ENCODE assay signal across 3 cellular contexts in the genomic region with DNA sequence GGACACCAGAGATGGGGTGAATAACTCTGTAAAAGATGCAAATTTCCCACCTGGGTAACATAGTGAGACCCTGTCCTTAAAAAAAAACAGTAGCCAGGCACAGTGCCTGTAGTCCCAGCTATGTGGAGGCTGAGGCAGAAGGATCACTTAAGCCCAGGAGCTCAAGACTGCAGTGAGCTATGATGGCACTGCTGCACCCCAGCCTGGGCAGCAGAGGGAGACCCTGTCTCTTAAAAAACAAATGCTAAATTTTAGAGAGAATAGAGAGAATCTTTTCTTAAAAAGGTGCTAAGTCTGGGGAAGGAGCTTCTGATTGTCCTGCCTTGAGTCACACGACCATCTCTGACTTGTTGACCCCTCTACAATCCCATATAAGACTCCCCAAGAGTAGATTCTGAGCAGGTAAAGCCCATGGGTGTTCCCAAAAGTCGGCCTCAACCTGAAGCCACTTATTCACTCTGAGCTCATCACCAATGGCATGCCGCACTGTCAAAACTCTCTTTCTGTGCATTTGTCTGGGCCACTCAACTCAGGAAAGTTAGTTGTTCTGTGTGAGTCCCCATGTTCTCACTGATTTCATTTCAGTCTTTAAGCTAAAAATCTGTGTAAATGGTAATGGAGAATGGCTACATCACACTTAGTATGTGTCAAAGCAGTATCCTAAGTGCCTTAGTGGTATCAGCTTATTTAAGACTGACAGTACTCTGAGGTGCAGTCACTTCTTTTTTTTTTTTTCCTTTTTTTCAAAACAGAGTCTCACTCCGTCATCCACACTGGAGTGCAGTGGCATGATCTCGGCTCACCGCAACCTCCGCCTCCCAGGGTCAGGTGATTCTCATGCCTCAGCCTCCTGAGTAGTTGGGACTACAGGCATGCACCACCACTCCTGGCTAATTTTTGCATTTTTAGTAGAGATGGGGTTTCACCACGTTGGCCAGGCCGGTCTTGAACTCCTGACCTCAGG.
TF ChIP-seq lines count a peak whose summit lies in the region.

No MANE protein-coding gene starts in this region.

TF ChIP-seq in SK-N-SH, 30 proteins besides CTCF, POLR2A, EP300 and RAD21 (continued from another document):
- TF ChIP-seq, protein P1, sequence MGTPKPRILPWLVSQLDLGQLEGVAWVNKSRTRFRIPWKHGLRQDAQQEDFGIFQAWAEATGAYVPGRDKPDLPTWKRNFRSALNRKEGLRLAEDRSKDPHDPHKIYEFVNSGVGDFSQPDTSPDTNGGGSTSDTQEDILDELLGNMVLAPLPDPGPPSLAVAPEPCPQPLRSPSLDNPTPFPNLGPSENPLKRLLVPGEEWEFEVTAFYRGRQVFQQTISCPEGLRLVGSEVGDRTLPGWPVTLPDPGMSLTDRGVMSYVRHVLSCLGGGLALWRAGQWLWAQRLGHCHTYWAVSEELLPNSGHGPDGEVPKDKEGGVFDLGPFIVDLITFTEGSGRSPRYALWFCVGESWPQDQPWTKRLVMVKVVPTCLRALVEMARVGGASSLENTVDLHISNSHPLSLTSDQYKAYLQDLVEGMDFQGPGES (IDR thresholded peaks at IDR 0.05; ENCODE audit: low read depth, low read length) = no peak
- TF ChIP-seq, protein P2, sequence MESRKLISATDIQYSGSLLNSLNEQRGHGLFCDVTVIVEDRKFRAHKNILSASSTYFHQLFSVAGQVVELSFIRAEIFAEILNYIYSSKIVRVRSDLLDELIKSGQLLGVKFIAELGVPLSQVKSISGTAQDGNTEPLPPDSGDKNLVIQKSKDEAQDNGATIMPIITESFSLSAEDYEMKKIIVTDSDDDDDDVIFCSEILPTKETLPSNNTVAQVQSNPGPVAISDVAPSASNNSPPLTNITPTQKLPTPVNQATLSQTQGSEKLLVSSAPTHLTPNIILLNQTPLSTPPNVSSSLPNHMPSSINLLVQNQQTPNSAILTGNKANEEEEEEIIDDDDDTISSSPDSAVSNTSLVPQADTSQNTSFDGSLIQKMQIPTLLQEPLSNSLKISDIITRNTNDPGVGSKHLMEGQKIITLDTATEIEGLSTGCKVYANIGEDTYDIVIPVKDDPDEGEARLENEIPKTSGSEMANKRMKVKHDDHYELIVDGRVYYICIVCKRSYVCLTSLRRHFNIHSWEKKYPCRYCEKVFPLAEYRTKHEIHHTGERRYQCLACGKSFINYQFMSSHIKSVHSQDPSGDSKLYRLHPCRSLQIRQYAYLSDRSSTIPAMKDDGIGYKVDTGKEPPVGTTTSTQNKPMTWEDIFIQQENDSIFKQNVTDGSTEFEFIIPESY (IDR thresholded peaks at IDR 0.05; ENCODE audit: borderline replicate concordance, low read depth) = no peak
- TF ChIP-seq TCF12 (IDR thresholded peaks at IDR 0.05) (no peak), MXI1 (IDR thresholded peaks at IDR 0.05; ENCODE audit: low read depth, low read length) (no peak), FOXM1 (IDR thresholded peaks at IDR 0.05; ENCODE audit: low read depth) (no peak), POLR2AphosphoS5 (IDR thresholded peaks at IDR 0.05; ENCODE audit: low read depth, low read length) (no peak)
- TF ChIP-seq, protein P3, sequence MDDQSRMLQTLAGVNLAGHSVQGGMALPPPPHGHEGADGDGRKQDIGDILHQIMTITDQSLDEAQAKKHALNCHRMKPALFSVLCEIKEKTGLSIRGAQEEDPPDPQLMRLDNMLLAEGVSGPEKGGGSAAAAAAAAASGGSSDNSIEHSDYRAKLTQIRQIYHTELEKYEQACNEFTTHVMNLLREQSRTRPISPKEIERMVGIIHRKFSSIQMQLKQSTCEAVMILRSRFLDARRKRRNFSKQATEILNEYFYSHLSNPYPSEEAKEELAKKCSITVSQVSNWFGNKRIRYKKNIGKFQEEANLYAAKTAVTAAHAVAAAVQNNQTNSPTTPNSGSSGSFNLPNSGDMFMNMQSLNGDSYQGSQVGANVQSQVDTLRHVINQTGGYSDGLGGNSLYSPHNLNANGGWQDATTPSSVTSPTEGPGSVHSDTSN (IDR thresholded peaks at IDR 0.05) = no peak

TF ChIP-seq in SK-N-SH treated with all-trans-retinoic acid at 6 μM for 48 hours, 23 proteins besides CTCF, POLR2A, EP300 and RAD21 (continued from another document and continues in another):
- TF ChIP-seq, protein P4, sequence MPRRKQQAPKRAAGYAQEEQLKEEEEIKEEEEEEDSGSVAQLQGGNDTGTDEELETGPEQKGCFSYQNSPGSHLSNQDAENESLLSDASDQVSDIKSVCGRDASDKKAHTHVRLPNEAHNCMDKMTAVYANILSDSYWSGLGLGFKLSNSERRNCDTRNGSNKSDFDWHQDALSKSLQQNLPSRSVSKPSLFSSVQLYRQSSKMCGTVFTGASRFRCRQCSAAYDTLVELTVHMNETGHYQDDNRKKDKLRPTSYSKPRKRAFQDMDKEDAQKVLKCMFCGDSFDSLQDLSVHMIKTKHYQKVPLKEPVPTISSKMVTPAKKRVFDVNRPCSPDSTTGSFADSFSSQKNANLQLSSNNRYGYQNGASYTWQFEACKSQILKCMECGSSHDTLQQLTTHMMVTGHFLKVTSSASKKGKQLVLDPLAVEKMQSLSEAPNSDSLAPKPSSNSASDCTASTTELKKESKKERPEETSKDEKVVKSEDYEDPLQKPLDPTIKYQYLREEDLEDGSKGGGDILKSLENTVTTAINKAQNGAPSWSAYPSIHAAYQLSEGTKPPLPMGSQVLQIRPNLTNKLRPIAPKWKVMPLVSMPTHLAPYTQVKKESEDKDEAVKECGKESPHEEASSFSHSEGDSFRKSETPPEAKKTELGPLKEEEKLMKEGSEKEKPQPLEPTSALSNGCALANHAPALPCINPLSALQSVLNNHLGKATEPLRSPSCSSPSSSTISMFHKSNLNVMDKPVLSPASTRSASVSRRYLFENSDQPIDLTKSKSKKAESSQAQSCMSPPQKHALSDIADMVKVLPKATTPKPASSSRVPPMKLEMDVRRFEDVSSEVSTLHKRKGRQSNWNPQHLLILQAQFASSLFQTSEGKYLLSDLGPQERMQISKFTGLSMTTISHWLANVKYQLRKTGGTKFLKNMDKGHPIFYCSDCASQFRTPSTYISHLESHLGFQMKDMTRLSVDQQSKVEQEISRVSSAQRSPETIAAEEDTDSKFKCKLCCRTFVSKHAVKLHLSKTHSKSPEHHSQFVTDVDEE (CRISPR knock-in tag; IDR thresholded peaks at IDR 0.05) = no peak
- TF ChIP-seq, protein P5, sequence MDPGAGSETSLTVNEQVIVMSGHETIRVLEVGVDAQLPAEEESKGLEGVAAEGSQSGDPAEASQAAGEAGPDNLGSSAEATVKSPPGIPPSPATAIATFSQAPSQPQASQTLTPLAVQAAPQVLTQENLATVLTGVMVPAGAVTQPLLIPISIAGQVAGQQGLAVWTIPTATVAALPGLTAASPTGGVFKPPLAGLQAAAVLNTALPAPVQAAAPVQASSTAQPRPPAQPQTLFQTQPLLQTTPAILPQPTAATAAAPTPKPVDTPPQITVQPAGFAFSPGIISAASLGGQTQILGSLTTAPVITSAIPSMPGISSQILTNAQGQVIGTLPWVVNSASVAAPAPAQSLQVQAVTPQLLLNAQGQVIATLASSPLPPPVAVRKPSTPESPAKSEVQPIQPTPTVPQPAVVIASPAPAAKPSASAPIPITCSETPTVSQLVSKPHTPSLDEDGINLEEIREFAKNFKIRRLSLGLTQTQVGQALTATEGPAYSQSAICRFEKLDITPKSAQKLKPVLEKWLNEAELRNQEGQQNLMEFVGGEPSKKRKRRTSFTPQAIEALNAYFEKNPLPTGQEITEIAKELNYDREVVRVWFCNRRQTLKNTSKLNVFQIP (CRISPR knock-in tag; IDR thresholded peaks at IDR 0.05; ENCODE audit: borderline replicate concordance, low read depth) = no peak
- TF ChIP-seq ZNF565 (CRISPR knock-in tag; conservative IDR thresholded peaks at IDR 0.05; ENCODE audit: low read depth) = no peak
- TF ChIP-seq, protein P6, sequence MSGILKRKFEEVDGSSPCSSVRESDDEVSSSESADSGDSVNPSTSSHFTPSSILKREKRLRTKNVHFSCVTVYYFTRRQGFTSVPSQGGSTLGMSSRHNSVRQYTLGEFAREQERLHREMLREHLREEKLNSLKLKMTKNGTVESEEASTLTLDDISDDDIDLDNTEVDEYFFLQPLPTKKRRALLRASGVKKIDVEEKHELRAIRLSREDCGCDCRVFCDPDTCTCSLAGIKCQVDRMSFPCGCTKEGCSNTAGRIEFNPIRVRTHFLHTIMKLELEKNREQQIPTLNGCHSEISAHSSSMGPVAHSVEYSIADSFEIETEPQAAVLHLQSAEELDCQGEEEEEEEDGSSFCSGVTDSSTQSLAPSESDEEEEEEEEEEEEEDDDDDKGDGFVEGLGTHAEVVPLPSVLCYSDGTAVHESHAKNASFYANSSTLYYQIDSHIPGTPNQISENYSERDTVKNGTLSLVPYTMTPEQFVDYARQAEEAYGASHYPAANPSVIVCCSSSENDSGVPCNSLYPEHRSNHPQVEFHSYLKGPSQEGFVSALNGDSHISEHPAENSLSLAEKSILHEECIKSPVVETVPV (CRISPR knock-in tag; IDR thresholded peaks at IDR 0.05) = no peak
- TF ChIP-seq ZFP3 (CRISPR knock-in tag; IDR thresholded peaks at IDR 0.05) = no peak
- no peak for TF ChIP-seq OSR1 (CRISPR knock-in tag; IDR thresholded peaks at IDR 0.05)
- no peak for TF ChIP-seq ZNF8 (CRISPR knock-in tag; IDR thresholded peaks at IDR 0.05)
- no peak for TF ChIP-seq ZNF70 (CRISPR knock-in tag; IDR thresholded peaks at IDR 0.05)
- TF ChIP-seq GLIS3 (CRISPR knock-in tag; IDR thresholded peaks at IDR 0.05) = no peak
- no peak for TF ChIP-seq BACH2 (CRISPR knock-in tag; IDR thresholded peaks at IDR 0.05; ENCODE audit: borderline replicate concordance)
- TF ChIP-seq TCF4 (CRISPR knock-in tag; IDR thresholded peaks at IDR 0.05; ENCODE audit: borderline replicate concordance) = no peak
- TF ChIP-seq RARB (CRISPR knock-in tag; IDR thresholded peaks at IDR 0.05) = no peak
- TF ChIP-seq ESRRG (CRISPR knock-in tag; IDR thresholded peaks at IDR 0.05) = no peak
- TF ChIP-seq TOX (CRISPR knock-in tag; IDR thresholded peaks at IDR 0.05; ENCODE audit: borderline replicate concordance) = no peak

TF ChIP-seq in GM23338, 12 proteins besides CTCF, POLR2A, EP300 and RAD21 (continued from another document and continues in another):
- TF ChIP-seq, protein P7, sequence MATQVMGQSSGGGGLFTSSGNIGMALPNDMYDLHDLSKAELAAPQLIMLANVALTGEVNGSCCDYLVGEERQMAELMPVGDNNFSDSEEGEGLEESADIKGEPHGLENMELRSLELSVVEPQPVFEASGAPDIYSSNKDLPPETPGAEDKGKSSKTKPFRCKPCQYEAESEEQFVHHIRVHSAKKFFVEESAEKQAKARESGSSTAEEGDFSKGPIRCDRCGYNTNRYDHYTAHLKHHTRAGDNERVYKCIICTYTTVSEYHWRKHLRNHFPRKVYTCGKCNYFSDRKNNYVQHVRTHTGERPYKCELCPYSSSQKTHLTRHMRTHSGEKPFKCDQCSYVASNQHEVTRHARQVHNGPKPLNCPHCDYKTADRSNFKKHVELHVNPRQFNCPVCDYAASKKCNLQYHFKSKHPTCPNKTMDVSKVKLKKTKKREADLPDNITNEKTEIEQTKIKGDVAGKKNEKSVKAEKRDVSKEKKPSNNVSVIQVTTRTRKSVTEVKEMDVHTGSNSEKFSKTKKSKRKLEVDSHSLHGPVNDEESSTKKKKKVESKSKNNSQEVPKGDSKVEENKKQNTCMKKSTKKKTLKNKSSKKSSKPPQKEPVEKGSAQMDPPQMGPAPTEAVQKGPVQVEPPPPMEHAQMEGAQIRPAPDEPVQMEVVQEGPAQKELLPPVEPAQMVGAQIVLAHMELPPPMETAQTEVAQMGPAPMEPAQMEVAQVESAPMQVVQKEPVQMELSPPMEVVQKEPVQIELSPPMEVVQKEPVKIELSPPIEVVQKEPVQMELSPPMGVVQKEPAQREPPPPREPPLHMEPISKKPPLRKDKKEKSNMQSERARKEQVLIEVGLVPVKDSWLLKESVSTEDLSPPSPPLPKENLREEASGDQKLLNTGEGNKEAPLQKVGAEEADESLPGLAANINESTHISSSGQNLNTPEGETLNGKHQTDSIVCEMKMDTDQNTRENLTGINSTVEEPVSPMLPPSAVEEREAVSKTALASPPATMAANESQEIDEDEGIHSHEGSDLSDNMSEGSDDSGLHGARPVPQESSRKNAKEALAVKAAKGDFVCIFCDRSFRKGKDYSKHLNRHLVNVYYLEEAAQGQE (IDR thresholded peaks at IDR 0.05; ENCODE audit: unreplicated experiment) = no peak
- TF ChIP-seq CREB1 (CRISPR knock-in tag; IDR thresholded peaks at IDR 0.05; ENCODE audit: low read depth) (no peak), POLR2AphosphoS5 (IDR thresholded peaks at IDR 0.05; ENCODE audit: low read depth) (no peak)
- TF ChIP-seq, protein P8, sequence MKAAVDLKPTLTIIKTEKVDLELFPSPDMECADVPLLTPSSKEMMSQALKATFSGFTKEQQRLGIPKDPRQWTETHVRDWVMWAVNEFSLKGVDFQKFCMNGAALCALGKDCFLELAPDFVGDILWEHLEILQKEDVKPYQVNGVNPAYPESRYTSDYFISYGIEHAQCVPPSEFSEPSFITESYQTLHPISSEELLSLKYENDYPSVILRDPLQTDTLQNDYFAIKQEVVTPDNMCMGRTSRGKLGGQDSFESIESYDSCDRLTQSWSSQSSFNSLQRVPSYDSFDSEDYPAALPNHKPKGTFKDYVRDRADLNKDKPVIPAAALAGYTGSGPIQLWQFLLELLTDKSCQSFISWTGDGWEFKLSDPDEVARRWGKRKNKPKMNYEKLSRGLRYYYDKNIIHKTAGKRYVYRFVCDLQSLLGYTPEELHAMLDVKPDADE (IDR thresholded peaks at IDR 0.05) = no peak
